In genomic region chr5:92911293-92911692, GRCh38 we compare ENCODE assay signal across 30 cellular contexts.
"Had no signal": no experiment of that assay in that cellular context is flagged by ENCODE, and none has a peak within 500 bp of the region (broad histone marks: within the 10 kb centered on the region; RNA-seq: fewer than 3 reads in every experiment).

No MANE protein-coding gene starts in this region.

- H3K9me3 Mint-ChIP-seq: activated B cell treated with CpG ODN at 0.5 μM for 24 hours; activated naive CD4-positive, alpha-beta T cell treated with anti-CD3 and anti-CD28 coated beads for 36 hours; activated T-helper 1 cell treated with anti-CD3 and anti-CD28 coated beads, Interleukin-12 subunit alpha, Interleukin-12 subunit beta, Interleukin-2, Interleukin-4 antibody, amounts not matched to agents 30 ng/mL and 10 ng/mL and 1 ng/mL, durations not matched to agents 14 hours and 24 hours and 36 hours; brain; T-helper 1 cell treated with Interleukin-12 subunit alpha and Interleukin-12 subunit beta and Interleukin-4 antibody, amounts not matched to agents 30 μg/mL and 1 μg/mL, for 36 hours; T-helper 2 cell treated with Interferon-gamma antibody and Interleukin-4, amounts not matched to agents 5 μg/mL and 100 μg/mL, for 36 hours had no signal

- H3K4me3 ChIP-seq: adrenal gland, K562, Peyer's patch, SJSA1 had no signal

- H3K9ac ChIP-seq: SK-N-SH had no signal

- H3K9me2 ChIP-seq: SK-N-SH had no signal

- H3K4me1 ChIP-seq: Peyer's patch had no signal

- H3K36me3 Mint-ChIP-seq: activated CD4-positive, alpha-beta memory T cell treated with anti-CD3 and anti-CD28 coated beads for 36 hours; activated naive CD4-positive, alpha-beta T cell treated with anti-CD3 and anti-CD28 coated beads, Interleukin-2, amount 50 U/mL, for 72 hours; brain had no signal

- H3K4me1 Mint-ChIP-seq: activated B cell treated with CpG ODN at 0.5 μM for 24 hours had no signal

- H3K27me3 Mint-ChIP-seq: activated B cell treated with CpG ODN at 0.5 μM for 24 hours; activated CD4-positive, alpha-beta memory T cell treated with anti-CD3 and anti-CD28 coated beads for 36 hours had no signal

- H3K4me3 Mint-ChIP-seq: activated B cell treated with CpG ODN at 0.5 μM for 24 hours; activated CD4-positive, alpha-beta memory T cell treated with anti-CD3 and anti-CD28 coated beads for 36 hours; activated naive CD4-positive, alpha-beta T cell treated with anti-CD3 and anti-CD28 coated beads for 36 hours; activated T-cell treated with anti-CD3 and anti-CD28 coated beads, Interleukin-2, amount 50 U/mL, for 4 hours; activated T-helper 1 cell treated with anti-CD3 and anti-CD28 coated beads, Interleukin-12 subunit alpha, Interleukin-12 subunit beta, Interleukin-2, Interleukin-4 antibody, amounts not matched to agents 30 ng/mL and 10 ng/mL and 1 ng/mL, durations not matched to agents 14 hours and 24 hours and 36 hours; T-helper 1 cell treated with Interleukin-12 subunit alpha and Interleukin-12 subunit beta and Interleukin-4 antibody, amounts not matched to agents 30 μg/mL and 1 μg/mL, for 36 hours; T-helper 2 cell treated with Interferon-gamma antibody and Interleukin-4, amounts not matched to agents 5 μg/mL and 100 μg/mL, for 36 hours had no signal

- H3K27ac Mint-ChIP-seq: activated B cell treated with CpG ODN at 0.5 μM for 24 hours; activated CD4-positive, alpha-beta memory T cell treated with anti-CD3 and anti-CD28 coated beads for 36 hours; activated naive CD4-positive, alpha-beta T cell treated with anti-CD3 and anti-CD28 coated beads for 36 hours; activated naive CD4-positive, alpha-beta T cell treated with anti-CD3 and anti-CD28 coated beads, Interleukin-2, amount 50 U/mL, for 72 hours; activated T-helper 1 cell treated with anti-CD3 and anti-CD28 coated beads, Interleukin-12 subunit alpha, Interleukin-12 subunit beta, Interleukin-2, Interleukin-4 antibody, amounts not matched to agents 30 ng/mL and 10 ng/mL and 1 ng/mL, durations not matched to agents 14 hours and 24 hours and 36 hours; T-helper 1 cell treated with Interleukin-12 subunit alpha and Interleukin-12 subunit beta and Interleukin-4 antibody, amounts not matched to agents 30 μg/mL and 1 μg/mL, for 36 hours; T-helper 2 cell treated with Interferon-gamma antibody and Interleukin-4, amounts not matched to agents 5 μg/mL and 100 μg/mL, for 36 hours had no signal

- H3K27ac ChIP-seq: adrenal gland, Peyer's patch, SJSA1 had no signal

- H3K36me3 ChIP-seq: adrenal gland, Peyer's patch, SJSA1 had no signal

- H3K9me3 ChIP-seq: adrenal gland, Peyer's patch, SJSA1, SK-N-SH had no signal

- H3K27me3 ChIP-seq: adrenal gland, Peyer's patch, SJSA1 had no signal

- H3K4me2 ChIP-seq: SK-N-SH had no signal

- ATAC-seq: activated naive CD4-positive, alpha-beta T cell treated with anti-CD3 and anti-CD28 coated beads, Interleukin-2, amount 50 U/mL, for 72 hours; activated T-cell treated with anti-CD3 and anti-CD28 coated beads, Interleukin-2, amount 50 U/mL, for 4 hours; K562 had no signal

- DNase-seq: activated B cell treated with CpG ODN at 0.5 μM for 24 hours; activated CD4-positive, alpha-beta memory T cell treated with anti-CD3 and anti-CD28 coated beads for 36 hours; activated CD4-positive, alpha-beta T cell treated with anti-CD3 and anti-CD28 coated beads for 4 hours; activated CD4-positive, alpha-beta T cell treated with anti-CD3 and anti-CD28 coated beads, Interleukin-2, amount 50 U/mL, for 1 hour; activated CD4-positive, CD25-positive, alpha-beta regulatory T cell treated with anti-CD3 and anti-CD28 coated beads, Interleukin-2, amount 50 U/mL, for 72 hours; activated CD8-positive, alpha-beta memory T cell treated with anti-CD3 and anti-CD28 coated beads, Interleukin-2, amount 50 U/mL, for 4 hours; activated gamma-delta T cell treated with Interleukin-2 at 50 U/mL for 16 hours; activated naive CD4-positive, alpha-beta T cell treated with anti-CD3 and anti-CD28 coated beads for 36 hours; activated T-cell treated with anti-CD3 and anti-CD28 coated beads for 4 hours; activated T-cell treated with anti-CD3 and anti-CD28 coated beads, Interleukin-2, amount 50 U/mL, for 4 hours; adrenal gland; caudate nucleus; NCI-H1105; NCI-H1417 treated with DMSO at 0.1 percent for 48 hours; NCI-H1930; NCI-H2081 treated with DMSO at 0.1 percent for 48 hours; NCI-H226; NCI-H446 treated with DMSO at 0.1 percent for 48 hours; NCI-H524; Peyer's patch; RPMI8226; SHP77 treated with DMSO at 0.1 percent for 48 hours; SK-N-SH had no signal
